Comparison of ENCODE assay signal across 16 cellular contexts in the genomic region with DNA sequence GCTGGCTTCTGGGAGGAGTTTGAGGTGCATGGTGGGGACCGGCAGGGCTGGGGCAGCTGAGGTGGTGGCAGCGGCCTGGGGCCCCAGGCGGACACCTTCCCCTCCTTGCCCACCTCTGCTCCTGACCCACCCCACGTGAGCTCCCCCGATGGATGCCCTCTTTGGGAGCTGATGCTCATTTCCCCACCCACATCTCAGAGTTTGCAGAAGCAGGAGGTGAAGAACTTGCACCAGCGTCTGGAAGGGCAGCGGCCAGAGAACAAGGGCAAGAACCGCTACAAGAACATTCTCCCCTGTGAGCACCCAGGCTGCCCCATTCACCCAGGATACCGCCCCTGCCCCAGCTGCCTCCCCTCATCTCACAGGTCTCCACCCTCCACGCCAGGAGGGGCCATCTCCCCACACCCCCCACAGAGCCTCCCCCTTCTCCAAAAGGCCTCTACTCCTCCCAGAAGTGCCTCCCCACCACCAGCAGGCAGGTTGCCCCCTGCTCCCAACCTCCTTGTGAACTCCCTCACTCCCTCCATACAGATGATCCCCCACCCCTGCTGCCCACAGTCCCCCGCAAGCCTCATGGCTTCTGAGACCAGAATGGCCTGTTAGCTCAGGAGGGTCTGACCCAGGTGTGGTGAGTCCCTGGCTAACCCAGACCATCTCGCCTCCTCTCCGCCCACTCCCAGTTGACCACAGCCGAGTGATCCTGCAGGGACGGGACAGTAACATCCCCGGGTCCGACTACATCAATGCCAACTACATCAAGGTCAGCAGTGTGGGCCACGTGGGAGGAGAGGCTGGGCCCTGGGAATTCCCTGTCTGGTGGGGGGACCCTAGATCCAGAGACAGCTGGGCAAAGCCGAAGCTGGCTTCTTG. TPM values are rescaled to one million over a fixed set of nuclear protein-coding genes. Genes with fewer than 3 reads are reported as not detected.
DNase-seq lines count a peak whose midpoint lies in the region; ATAC-seq, FAIRE-seq and TF ChIP-seq lines count a peak whose summit lies in the region.
"Had no signal": no experiment of that assay in that cellular context is flagged by ENCODE, and none has a peak within 500 bp of the region (broad histone marks: within the 10 kb centered on the region; RNA-seq: fewer than 3 reads in every experiment).

No MANE protein-coding gene starts in this region.

- H3K27me3 ChIP-seq in Karpas-422 (ENCODE audit: low read length) (no peaks in the 10 kb centered on the region), H1 (replicated peaks in 1 of 4; ENCODE audit: control insufficient read depth in 3 of 4, extremely low read depth in 1 of 4, insufficient read depth in 3 of 4, low read length in 3 of 4) (no peaks in the 10 kb centered on the region)

- H4K5ac ChIP-seq in H1 (ENCODE audit: insufficient read length, low read depth, low read length), result no peak overlapping the region

- no peak for TF ChIP-seq CTCF in H1 (IDR thresholded peaks at IDR 0.05; ENCODE audit: control extremely low read depth in 1 of 3, insufficient read depth in 1 of 3, low read depth in 1 of 3, low read length in 3 of 3)

- no peaks in the 10 kb centered on the region for H3K9me2 ChIP-seq in Karpas-422 (replicated peaks; ENCODE audit: insufficient read depth, low read length)

- peaks cover 89% of the 10 kb centered on the region for H3K4me1 ChIP-seq in Karpas-422 (ENCODE audit: low read length)
- peaks cover 0 to 18% (median 8%) of the 10 kb centered on the region in 4 experiments; a peak in 5 of 7 replicates for H3K4me1 ChIP-seq in H1 (replicated peaks in 1 of 4; ENCODE audit: control insufficient read depth in 3 of 4, insufficient read depth in 4 of 4, low read length in 3 of 4)

- H3K4me2 ChIP-seq in Karpas-422 (ENCODE audit: low read depth, low read length, poor library complexity, severe bottlenecking) (peak overlapping the region; percentile 83), H1 (ENCODE audit: insufficient read depth in 1 of 2, low read depth in 2 of 2, low read length in 2 of 2) (no peak overlapping the region)

- H3K4me3 ChIP-seq in Karpas-422 (ENCODE audit: low read length) (peak overlapping the region; percentile 96; the same call in 1 of the 2 replicates), H1 (ENCODE audit: extremely low read depth in 1 of 4, insufficient read depth in 2 of 4, low read depth in 3 of 4, low read length in 4 of 4) (no peak overlapping the region)
- H3K4me3 ChIP-seq: coronary artery, SJCRH30 had no signal

- TF ChIP-seq POLR2A in H1 (IDR thresholded peaks at IDR 0.05; ENCODE audit: control extremely low read depth in 1 of 2, low read depth in 2 of 2, low read length in 2 of 2), result no peak

- H3K27ac ChIP-seq in Karpas-422 (ENCODE audit: low read length) (peak overlapping the region; percentile 97), H1 (ENCODE audit: low read depth, low read length) (no peak overlapping the region)
- H3K27ac ChIP-seq: coronary artery, SJCRH30, WERI-Rb-1 had no signal

- H3K4me3 Mint-ChIP-seq in activated CD8-positive, alpha-beta memory T cell treated with anti-CD3 and anti-CD28 coated beads, Interleukin-2, amount 10 ng/mL, durations not matched to agents 7 days and 5 days, result peak overlapping the region; percentile 64
- peak overlapping the region; percentile 80 for H3K4me3 Mint-ChIP-seq in stimulated activated effector memory CD8-positive, alpha-beta T cell treated with anti-CD3 and anti-CD28 coated beads, Interleukin-12 subunit alpha, Interleukin-12 subunit beta, amount 100 ng/mL, for 72 hours

- H3K23ac ChIP-seq in H1 (ENCODE audit: insufficient read length), result no peak overlapping the region

- no peak overlapping the region for H2BK20ac ChIP-seq in H1 (ENCODE audit: low read length)

- no peak overlapping the region for H4K8ac ChIP-seq in H1 (ENCODE audit: extremely low read depth, insufficient read depth, low read length)

- DNase-seq in activated CD8-positive, alpha-beta memory T cell treated with anti-CD3 and anti-CD28 coated beads, Interleukin-2, amount 10 ng/mL, durations not matched to agents 7 days and 5 days, result peak; percentile 41
- DNase-seq in activated CD8-positive, alpha-beta memory T cell treated with anti-CD3 and anti-CD28 coated beads, Interleukin-2, amount 50 U/mL, for 4 hours, result no peak
- DNase-seq in Karpas-422 (no peak), H1 (ENCODE audit: low read depth in 1 of 2, low spot score in 2 of 2) (no peak), EL (no peak), pons (ENCODE audit: low spot score) (no peak), NCI-H446 treated with DMSO at 0.1 percent for 48 hours (lab: John Stamatoyannopoulos, UW) (no peak)
- DNase-seq in stimulated activated effector memory CD8-positive, alpha-beta T cell treated with anti-CD3 and anti-CD28 coated beads, Interleukin-12 subunit alpha, Interleukin-12 subunit beta, amount 100 ng/mL, for 72 hours (ENCODE audit: low spot score in 2 of 2), result no peak
- DNase-seq: DMS53, NCI-H146, NCI-H774, SJCRH30, WERI-Rb-1 had no signal

- H3K56ac ChIP-seq in H1 (replicated peaks; ENCODE audit: insufficient read length, low read depth, low read length), result no peak overlapping the region

- POLR2A ChIA-PET in H1 (lab: Charles Lee; ENCODE audit: partially characterized antibody), result interaction anchor here (0.6 to 44.0 kb wide), 3 partner anchors 11 to 80 kb away, joined by 3 to 1596 read pairs (median 1596); a partner anchor contains a TSS

- H3K36me3 ChIP-seq in Karpas-422 (ENCODE audit: insufficient read depth, low read length) (peaks cover 38% of the 10 kb centered on the region), H1 (ENCODE audit: control insufficient read depth in 2 of 4, insufficient read depth in 4 of 4, low read length in 3 of 4) (no peaks in the 10 kb centered on the region)
- H3K36me3 ChIP-seq: SJCRH30, WERI-Rb-1 had no signal

- H3K27ac Mint-ChIP-seq in activated CD8-positive, alpha-beta memory T cell treated with anti-CD3 and anti-CD28 coated beads, Interleukin-2, amount 10 ng/mL, durations not matched to agents 7 days and 5 days, result peak overlapping the region; percentile 96
- peak overlapping the region; percentile 99 for H3K27ac Mint-ChIP-seq in stimulated activated effector memory CD8-positive, alpha-beta T cell treated with anti-CD3 and anti-CD28 coated beads, Interleukin-12 subunit alpha, Interleukin-12 subunit beta, amount 100 ng/mL, for 72 hours

- CTCF ChIA-PET in activated CD8-positive, alpha-beta memory T cell treated with anti-CD3 and anti-CD28 coated beads, Interleukin-2, amount 10 ng/mL, durations not matched to agents 7 days and 5 days (lab: Charles Lee), result interaction anchor here (0.9 to 13.5 kb wide), 5 partner anchors 8 to 155 kb away, joined by 3 to 709 read pairs (median 4); a partner anchor contains a TSS
- CTCF ChIA-PET in H1 (lab: Charles Lee; ENCODE audit: partially characterized antibody), result interaction anchor here (1.1 to 12.2 kb wide), 3 partner anchors 9 to 62 kb away, joined by 3 to 277 read pairs (median 3); a partner anchor contains a TSS

- H2AK5ac ChIP-seq in H1 (ENCODE audit: low read depth, low read length), result no peak overlapping the region

- no peak for ATAC-seq in activated CD8-positive, alpha-beta memory T cell treated with anti-CD3 and anti-CD28 coated beads, Interleukin-2, amount 10 ng/mL, durations not matched to agents 7 days and 5 days
- ATAC-seq in stimulated activated effector memory CD8-positive, alpha-beta T cell treated with anti-CD3 and anti-CD28 coated beads, Interleukin-12 subunit alpha, Interleukin-12 subunit beta, amount 100 ng/mL, for 72 hours, result no peak
- ATAC-seq: HCT116 had no signal

- no peak overlapping the region for H3K14ac ChIP-seq in H1 (ENCODE audit: insufficient read length)

- TF ChIP-seq RAD21 in H1 (IDR thresholded peaks at IDR 0.05 in 1 of 2, conservative IDR thresholded peaks at IDR 0.05 in 1 of 2; ENCODE audit: low read depth in 2 of 2, low read length in 2 of 2), result no peak

- H4K20me1 ChIP-seq in Karpas-422 (ENCODE audit: insufficient read depth, low read depth, low read length) (peaks cover 26% of the 10 kb centered on the region; the same call in 1 of the 2 replicates), H1 (replicated peaks in 1 of 2; ENCODE audit: control insufficient read depth in 1 of 2, insufficient read depth in 2 of 2, low read length in 2 of 2) (no peaks in the 10 kb centered on the region)

- H3K79me2 ChIP-seq in Karpas-422 (ENCODE audit: low read length), result peaks cover 29% of the 10 kb centered on the region
- no peaks in the 10 kb centered on the region for H3K79me2 ChIP-seq in H1 (ENCODE audit: control insufficient read depth in 1 of 2, insufficient read depth in 2 of 2, low read length in 2 of 2)

- peaks cover 78% of the 10 kb centered on the region for H3K36me3 Mint-ChIP-seq in activated CD8-positive, alpha-beta memory T cell treated with anti-CD3 and anti-CD28 coated beads, Interleukin-2, amount 10 ng/mL, durations not matched to agents 7 days and 5 days
- H3K36me3 Mint-ChIP-seq in stimulated activated effector memory CD8-positive, alpha-beta T cell treated with anti-CD3 and anti-CD28 coated beads, Interleukin-12 subunit alpha, Interleukin-12 subunit beta, amount 100 ng/mL, for 72 hours, result peaks cover 92% of the 10 kb centered on the region

- H2AFZ ChIP-seq in Karpas-422 (ENCODE audit: low read length), result no peak overlapping the region
- H2AFZ ChIP-seq in H1 (ENCODE audit: low read length), result no peak overlapping the region

- H3K9me3 ChIP-seq in Karpas-422 (ENCODE audit: low read length), result no peaks in the 10 kb centered on the region
- no peaks in the 10 kb centered on the region for H3K9me3 ChIP-seq in H1 (ENCODE audit: insufficient read depth in 2 of 2, low read depth in 1 of 2, low read length in 1 of 2)
- H3K9me3 ChIP-seq: SJCRH30 had no signal

- no peak overlapping the region for H3K18ac ChIP-seq in H1 (ENCODE audit: extremely low read depth, low read length)

- H3K23me2 ChIP-seq in H1 (ENCODE audit: low read depth, low read length), result no peaks in the 10 kb centered on the region

- H2BK120ac ChIP-seq in H1 (replicated peaks; ENCODE audit: low read depth, low read length), result no peak overlapping the region

- no peak overlapping the region for H4K91ac ChIP-seq in H1 (replicated peaks; ENCODE audit: insufficient read length, low read length)

- no peak overlapping the region for H3K4ac ChIP-seq in H1 (replicated peaks; ENCODE audit: insufficient read length, low read depth, low read length)

- H3K79me1 ChIP-seq in H1 (ENCODE audit: low read depth, low read length), result peaks cover 1% of the 10 kb centered on the region; the same call in 1 of the 2 replicates

- no peaks in the 10 kb centered on the region for H3K27me3 Mint-ChIP-seq in activated CD8-positive, alpha-beta memory T cell treated with anti-CD3 and anti-CD28 coated beads, Interleukin-2, amount 10 ng/mL, durations not matched to agents 7 days and 5 days

- no peak overlapping the region for H2BK12ac ChIP-seq in H1 (ENCODE audit: low read depth, low read length)

- peak overlapping the region; percentile 100 for H3K9ac ChIP-seq in Karpas-422 (ENCODE audit: low read length)
- H3K9ac ChIP-seq in H1 (replicated peaks in 1 of 4; ENCODE audit: extremely low read depth in 1 of 4, low read depth in 3 of 4, low read length in 3 of 4), result no peak overlapping the region

- peaks cover 79% of the 10 kb centered on the region for H3K4me1 Mint-ChIP-seq in activated CD8-positive, alpha-beta memory T cell treated with anti-CD3 and anti-CD28 coated beads, Interleukin-2, amount 10 ng/mL, durations not matched to agents 7 days and 5 days
- H3K4me1 Mint-ChIP-seq in stimulated activated effector memory CD8-positive, alpha-beta T cell treated with anti-CD3 and anti-CD28 coated beads, Interleukin-12 subunit alpha, Interleukin-12 subunit beta, amount 100 ng/mL, for 72 hours, result peaks cover 80% of the 10 kb centered on the region

- no peak for TF ChIP-seq EP300 in H1 (IDR thresholded peaks at IDR 0.05; ENCODE audit: borderline replicate concordance in 1 of 2, low read depth in 2 of 2, low read length in 2 of 2)

- no peaks in the 10 kb centered on the region for H3K9me3 Mint-ChIP-seq in activated CD8-positive, alpha-beta memory T cell treated with anti-CD3 and anti-CD28 coated beads, Interleukin-2, amount 10 ng/mL, durations not matched to agents 7 days and 5 days (ENCODE audit: low read depth)
- H3K9me3 Mint-ChIP-seq in stimulated activated effector memory CD8-positive, alpha-beta T cell treated with anti-CD3 and anti-CD28 coated beads, Interleukin-12 subunit alpha, Interleukin-12 subunit beta, amount 100 ng/mL, for 72 hours, result no peaks in the 10 kb centered on the region

- 0 out of 2 replicates have a peak overlapping the region, but pooled peaks have one; percentile 13 for H2BK5ac ChIP-seq in H1 (ENCODE audit: low read depth, low read length)

- WGBS in H1 (ENCODE audit: extremely low coverage in 1 of 2, insufficient coverage in 1 of 2, insufficient read length in 1 of 2, insufficient replicate concordance in 2 of 2, low coverage in 1 of 2, low lambda C conversion rate in 2 of 2, missing lambda C conversion rate in 1 of 2), 2 experiments, result 86% methylated on average over 14 of the region's 19 CpGs; no CpG with 5 or more reads in 1 of the 2 experiments

- H2BK15ac ChIP-seq in H1 (ENCODE audit: low read length), result no peak overlapping the region; the same call in 1 of the 2 replicates

- FAIRE-seq in H1 (lab: Jason Lieb, UNC), result no peak

RNA-seq across cellular contexts. Expression of a gene that starts 4.5 kb away (rescaled TPM):
- total RNA-seq in activated CD8-positive, alpha-beta memory T cell treated with anti-CD3 and anti-CD28 coated beads, Interleukin-2, amount 10 ng/mL, durations not matched to agents 7 days and 5 days, result 100 to 1,000 TPM; 283 to 367 TPM
- 411 and 673 TPM in 2 replicates for total RNA-seq in Karpas-422 (2014; rRNA removed; shearing (Covaris generic); ENCODE audit: low replicate concordance)
- 25.7 and 28.4 TPM in 2 replicates for total RNA-seq in H1 (2021; fragmentation: NEBNext Ultra II Directional; extraction: Animal tissue kit (Norgen Biotek cat#: 25700))
- polyA plus RNA-seq in H1 (2011; rRNA removed), result 16.3 and 22.6 TPM in 2 replicates
- polyA plus RNA-seq in H1 (2011; cell fraction: cytosol; rRNA removed), result 21.3 TPM
- polyA plus RNA-seq in H1 (2011; cell fraction: nucleus; rRNA removed), result 32.9 TPM
- 34.9 to 37.3 TPM (median 36.6 TPM) in 4 replicates for polyA plus RNA-seq in H1 (2012, experiment 1 of 2)
- 28.9 TPM for polyA plus RNA-seq in H1 (2012, experiment 2 of 2)
- 23.2 TPM for polyA plus RNA-seq in H1 (2013, experiment 1 of 2)
- 25.8 TPM for polyA plus RNA-seq in H1 (2013, experiment 2 of 2)
- 12.4 and 24.5 TPM in 2 replicates for polyA minus RNA-seq in H1 (2011; rRNA and poly(A)+ RNA removed)
- 17.8 TPM for polyA minus RNA-seq in H1 (2011; cell fraction: cytosol; rRNA and poly(A)+ RNA removed)
- 9.1 TPM for polyA minus RNA-seq in H1 (2011; cell fraction: nucleus; rRNA and poly(A)+ RNA removed)

RNA-seq across cellular contexts. Expression of a gene that starts 11.9 kb away (rescaled TPM):
- 100 to 1,000 TPM; 120 to 132 TPM for total RNA-seq in activated CD8-positive, alpha-beta memory T cell treated with anti-CD3 and anti-CD28 coated beads, Interleukin-2, amount 10 ng/mL, durations not matched to agents 7 days and 5 days
- total RNA-seq in Karpas-422 (2014; rRNA removed; shearing (Covaris generic); ENCODE audit: low replicate concordance), result 264 and 402 TPM in 2 replicates
- 174 and 185 TPM in 2 replicates for total RNA-seq in H1 (2021; fragmentation: NEBNext Ultra II Directional; extraction: Animal tissue kit (Norgen Biotek cat#: 25700))
- 993 and 1,124 TPM in 2 replicates for polyA plus RNA-seq in H1 (2011; rRNA removed)
- polyA plus RNA-seq in H1 (2011; cell fraction: cytosol; rRNA removed), result 811 TPM
- 653 TPM for polyA plus RNA-seq in H1 (2011; cell fraction: nucleus; rRNA removed)
- polyA plus RNA-seq in H1 (2012, experiment 1 of 2), result 167 to 390 TPM (median 374 TPM) in 4 replicates
- polyA plus RNA-seq in H1 (2012, experiment 2 of 2), result 596 TPM
- 206 TPM for polyA plus RNA-seq in H1 (2013, experiment 1 of 2)
- polyA plus RNA-seq in H1 (2013, experiment 2 of 2), result 192 TPM
- 66.6 and 106 TPM in 2 replicates for polyA minus RNA-seq in H1 (2011; rRNA and poly(A)+ RNA removed)
- polyA minus RNA-seq in H1 (2011; cell fraction: cytosol; rRNA and poly(A)+ RNA removed), result 76.3 TPM
- polyA minus RNA-seq in H1 (2011; cell fraction: nucleus; rRNA and poly(A)+ RNA removed), result 112 TPM

RNA-seq across cellular contexts. Expression of a gene that starts 12.1 kb away (rescaled TPM):
- total RNA-seq in activated CD8-positive, alpha-beta memory T cell treated with anti-CD3 and anti-CD28 coated beads, Interleukin-2, amount 10 ng/mL, durations not matched to agents 7 days and 5 days, result not detected
- total RNA-seq in Karpas-422 (2014; rRNA removed; shearing (Covaris generic); ENCODE audit: low replicate concordance), result not detected in 2 replicates
- not detected in 2 replicates for total RNA-seq in H1 (2021; fragmentation: NEBNext Ultra II Directional; extraction: Animal tissue kit (Norgen Biotek cat#: 25700))
- not detected in 2 replicates for polyA plus RNA-seq in H1 (2011; rRNA removed)
- not detected for polyA plus RNA-seq in H1 (2011; cell fraction: cytosol; rRNA removed)
- polyA plus RNA-seq in H1 (2011; cell fraction: nucleus; rRNA removed), result not detected
- not detected in 4 replicates for polyA plus RNA-seq in H1 (2012, experiment 1 of 2)
- not detected for polyA plus RNA-seq in H1 (2012, experiment 2 of 2)
- polyA plus RNA-seq in H1 (2013, experiment 1 of 2), result not detected
- not detected for polyA plus RNA-seq in H1 (2013, experiment 2 of 2)
- polyA minus RNA-seq in H1 (2011; rRNA and poly(A)+ RNA removed), result not detected in 2 replicates
- polyA minus RNA-seq in H1 (2011; cell fraction: cytosol; rRNA and poly(A)+ RNA removed), result not detected
- polyA minus RNA-seq in H1 (2011; cell fraction: nucleus; rRNA and poly(A)+ RNA removed), result not detected
- total RNA-seq: myocyte, SJCRH30 had no signal

RNA-seq across cellular contexts. Expression of a gene that starts 14.8 kb away (rescaled TPM):
- 100 to 1,000 TPM; 211 to 271 TPM for total RNA-seq in activated CD8-positive, alpha-beta memory T cell treated with anti-CD3 and anti-CD28 coated beads, Interleukin-2, amount 10 ng/mL, durations not matched to agents 7 days and 5 days
- total RNA-seq in Karpas-422 (2014; rRNA removed; shearing (Covaris generic); ENCODE audit: low replicate concordance), result 353 and 644 TPM in 2 replicates
- 360 and 368 TPM in 2 replicates for total RNA-seq in H1 (2021; fragmentation: NEBNext Ultra II Directional; extraction: Animal tissue kit (Norgen Biotek cat#: 25700))
- polyA plus RNA-seq in H1 (2011; rRNA removed), result 579 and 626 TPM in 2 replicates
- polyA plus RNA-seq in H1 (2011; cell fraction: cytosol; rRNA removed), result 622 TPM
- 570 TPM for polyA plus RNA-seq in H1 (2011; cell fraction: nucleus; rRNA removed)
- polyA plus RNA-seq in H1 (2012, experiment 1 of 2), result 317 to 409 TPM (median 397 TPM) in 4 replicates
- 565 TPM for polyA plus RNA-seq in H1 (2012, experiment 2 of 2)
- polyA plus RNA-seq in H1 (2013, experiment 1 of 2), result 552 TPM
- 493 TPM for polyA plus RNA-seq in H1 (2013, experiment 2 of 2)
- polyA minus RNA-seq in H1 (2011; rRNA and poly(A)+ RNA removed), result 282 and 291 TPM in 2 replicates
- polyA minus RNA-seq in H1 (2011; cell fraction: cytosol; rRNA and poly(A)+ RNA removed), result 137 TPM
- polyA minus RNA-seq in H1 (2011; cell fraction: nucleus; rRNA and poly(A)+ RNA removed), result 195 TPM

RNA-seq across cellular contexts. Expression of a gene that starts 15.0 kb away (rescaled TPM):
- total RNA-seq in activated CD8-positive, alpha-beta memory T cell treated with anti-CD3 and anti-CD28 coated beads, Interleukin-2, amount 10 ng/mL, durations not matched to agents 7 days and 5 days, result 10 to 100 TPM; 59.9 to 69.5 TPM
- 56.6 and 71.1 TPM in 2 replicates for total RNA-seq in Karpas-422 (2014; rRNA removed; shearing (Covaris generic); ENCODE audit: low replicate concordance)
- 82.9 and 84.2 TPM in 2 replicates for total RNA-seq in H1 (2021; fragmentation: NEBNext Ultra II Directional; extraction: Animal tissue kit (Norgen Biotek cat#: 25700))
- 54.3 and 64.3 TPM in 2 replicates for polyA plus RNA-seq in H1 (2011; rRNA removed)
- polyA plus RNA-seq in H1 (2011; cell fraction: cytosol; rRNA removed), result 83.3 TPM
- polyA plus RNA-seq in H1 (2011; cell fraction: nucleus; rRNA removed), result 37.2 TPM
- 78.1 to 120 TPM (median 97.6 TPM) in 4 replicates for polyA plus RNA-seq in H1 (2012, experiment 1 of 2)
- 39.8 TPM for polyA plus RNA-seq in H1 (2012, experiment 2 of 2)
- 66.1 TPM for polyA plus RNA-seq in H1 (2013, experiment 1 of 2)
- polyA plus RNA-seq in H1 (2013, experiment 2 of 2), result 65.0 TPM
- 30.4 and 39.9 TPM in 2 replicates for polyA minus RNA-seq in H1 (2011; rRNA and poly(A)+ RNA removed)
- 23.6 TPM for polyA minus RNA-seq in H1 (2011; cell fraction: cytosol; rRNA and poly(A)+ RNA removed)
- polyA minus RNA-seq in H1 (2011; cell fraction: nucleus; rRNA and poly(A)+ RNA removed), result 32.0 TPM
